In genomic region chr9:27474350-27474749, GRCh38 we compare ENCODE assay signal across 27 cellular contexts. TPM values are rescaled to one million over a fixed set of nuclear protein-coding genes. Genes with fewer than 3 reads are reported as not detected.
"Had no signal": no experiment of that assay in that cellular context is flagged by ENCODE, and none has a peak within 500 bp of the region (broad histone marks: within the 10 kb centered on the region; RNA-seq: fewer than 3 reads in every experiment).

No MANE protein-coding gene starts in this region.

- H3K27me3 ChIP-seq: gastrocnemius medialis, right lobe of liver, thyroid gland had no signal

- H3K4me3 Mint-ChIP-seq: activated CD4-positive, alpha-beta memory T cell treated with anti-CD3 and anti-CD28 coated beads for 36 hours; activated naive CD4-positive, alpha-beta T cell treated with anti-CD3 and anti-CD28 coated beads for 36 hours; activated naive CD8-positive, alpha-beta T cell treated with anti-CD3 and anti-CD28 coated beads, Interleukin-2, amount 10 ng/mL, durations not matched to agents 7 days and 5 days; activated T-cell treated with anti-CD3 and anti-CD28 coated beads, Interleukin-2, amount 50 U/mL, for 72 hours; naive B cell; stimulated activated effector memory CD8-positive, alpha-beta T cell treated with anti-CD3 and anti-CD28 coated beads, Interleukin-12 subunit alpha, Interleukin-12 subunit beta, amount 100 ng/mL, for 72 hours; T-helper 17 cell had no signal

- H3K27ac ChIP-seq: right lobe of liver had no signal

- H3K4me1 Mint-ChIP-seq: stimulated activated effector memory CD8-positive, alpha-beta T cell treated with anti-CD3 and anti-CD28 coated beads, Interleukin-12 subunit alpha, Interleukin-12 subunit beta, amount 100 ng/mL, for 72 hours; T-helper 17 cell had no signal

- ATAC-seq: activated T-cell treated with anti-CD3 and anti-CD28 coated beads, Interleukin-2, amount 50 U/mL, for 72 hours; gastrocnemius medialis; left colon; stimulated activated effector memory CD8-positive, alpha-beta T cell treated with anti-CD3 and anti-CD28 coated beads, Interleukin-12 subunit alpha, Interleukin-12 subunit beta, amount 100 ng/mL, for 72 hours; T-helper 17 cell had no signal

- H3K27me3 Mint-ChIP-seq: activated CD4-positive, alpha-beta memory T cell treated with anti-CD3 and anti-CD28 coated beads for 36 hours; activated naive CD8-positive, alpha-beta T cell treated with anti-CD3 and anti-CD28 coated beads, Interleukin-2, amount 10 ng/mL, durations not matched to agents 7 days and 5 days; naive B cell; T-helper 17 cell had no signal

- H3K27ac Mint-ChIP-seq: activated CD4-positive, alpha-beta memory T cell treated with anti-CD3 and anti-CD28 coated beads for 36 hours; activated naive CD4-positive, alpha-beta T cell treated with anti-CD3 and anti-CD28 coated beads for 36 hours; activated naive CD8-positive, alpha-beta T cell treated with anti-CD3 and anti-CD28 coated beads, Interleukin-2, amount 10 ng/mL, durations not matched to agents 7 days and 5 days; activated T-cell treated with anti-CD3 and anti-CD28 coated beads, Interleukin-2, amount 50 U/mL, for 72 hours; stimulated activated effector memory CD8-positive, alpha-beta T cell treated with anti-CD3 and anti-CD28 coated beads, Interleukin-12 subunit alpha, Interleukin-12 subunit beta, amount 100 ng/mL, for 72 hours; T-helper 17 cell had no signal

- H3K36me3 Mint-ChIP-seq: stimulated activated effector memory CD8-positive, alpha-beta T cell treated with anti-CD3 and anti-CD28 coated beads, Interleukin-12 subunit alpha, Interleukin-12 subunit beta, amount 100 ng/mL, for 72 hours had no signal

- H3K4me3 ChIP-seq: gastrocnemius medialis, lower lobe of right lung, right lobe of liver, thyroid gland had no signal

- H3K36me3 ChIP-seq: gastrocnemius medialis, lower lobe of right lung, right lobe of liver, thyroid gland had no signal

- FAIRE-seq: small intestine had no signal

- H3K4me1 ChIP-seq: right lobe of liver had no signal

- DNase-seq: activated CD4-positive, alpha-beta memory T cell treated with anti-CD3 and anti-CD28 coated beads for 36 hours; activated CD4-positive, alpha-beta T cell treated with anti-CD3 and anti-CD28 coated beads for 4 hours; activated CD4-positive, CD25-positive, alpha-beta regulatory T cell; activated effector memory CD4-positive, alpha-beta T cell treated with Interleukin-2 at 50 U/mL for 16 hours; activated naive CD4-positive, alpha-beta T cell treated with anti-CD3 and anti-CD28 coated beads for 36 hours; activated naive CD8-positive, alpha-beta T cell treated with anti-CD3 and anti-CD28 coated beads, Interleukin-2, amount 10 ng/mL, durations not matched to agents 7 days and 5 days; activated T-cell treated with anti-CD3 and anti-CD28 coated beads, Interleukin-2, amount 50 U/mL, for 72 hours; amniotic stem cell; dermis blood vessel endothelial cell; effector CD8-positive, alpha-beta T cell; gastrocnemius medialis; hypothalamus; left colon; lower lobe of right lung; naive B cell; nucleus accumbens; right lobe of liver; small intestine; stimulated activated CD4-positive, alpha-beta T cell treated with anti-CD3 and anti-CD28 coated beads, Interleukin-2, amount 100 ng/mL, for 24 hours; T-helper 17 cell; thyroid gland had no signal

- H3K9me3 ChIP-seq: gastrocnemius medialis, lower lobe of right lung, right lobe of liver, thyroid gland had no signal

RNA-seq across cellular contexts. Expression of gene IFNK, which starts 49.7 kb away (rescaled TPM):
- total RNA-seq: activated CD4-positive, alpha-beta memory T cell treated with anti-CD3 and anti-CD28 coated beads for 36 hours; activated naive CD8-positive, alpha-beta T cell treated with anti-CD3 and anti-CD28 coated beads, Interleukin-2, amount 10 ng/mL, durations not matched to agents 7 days and 5 days; activated T-cell treated with anti-CD3 and anti-CD28 coated beads, Interleukin-2, amount 50 U/mL, for 72 hours; dermis blood vessel endothelial cell; gastrocnemius medialis; left colon; lower lobe of right lung; mesenteric fat pad; mucosa of gallbladder; right lobe of liver; T-helper 17 cell; thyroid gland; urinary bladder had no signal
- polyA plus RNA-seq: esophagus, neural cell, small intestine, urinary bladder had no signal
